Comparison of ENCODE assay signal across 5 cellular contexts in genomic region chr9:75391497-75391896, GRCh38.
"Had no signal": no experiment of that assay in that cellular context is flagged by ENCODE, and none has a peak within 500 bp of the region (broad histone marks: within the 10 kb centered on the region; RNA-seq: fewer than 3 reads in every experiment).

No MANE protein-coding gene starts in this region.

- DNase-seq: IMR-90, KBM-7 had no signal

- ATAC-seq: HepG2, K562 had no signal

- H3K4me3 ChIP-seq: K562 had no signal

- H3K27ac ChIP-seq: HL-60 had no signal
